In the genomic region with DNA sequence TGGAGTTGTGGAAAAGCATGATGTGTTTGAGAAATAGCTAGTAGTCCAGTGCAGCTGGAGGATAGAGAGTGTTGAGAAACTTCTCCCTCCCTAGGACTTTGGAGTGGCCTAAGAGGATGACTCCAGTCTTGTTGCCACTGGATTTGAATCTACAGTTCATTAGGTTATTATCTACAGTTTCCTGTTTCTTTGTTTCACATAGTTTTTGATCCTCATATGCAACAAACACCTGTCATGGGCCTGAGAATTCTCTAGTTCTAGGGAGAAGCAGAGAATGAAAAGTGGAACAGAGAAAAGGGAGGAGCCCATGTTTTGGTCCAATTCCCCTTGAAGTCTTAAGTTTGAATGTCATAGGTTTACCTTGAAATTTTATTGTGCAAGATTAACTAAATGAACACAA, we compare ENCODE assay signal across 14 cellular contexts.
DNase-seq lines count a peak whose midpoint lies in the region; ATAC-seq lines count a peak whose summit lies in the region.
"Had no signal": no experiment of that assay in that cellular context is flagged by ENCODE, and none has a peak within 500 bp of the region (broad histone marks: within the 10 kb centered on the region; RNA-seq: fewer than 3 reads in every experiment).

No MANE protein-coding gene starts in this region.

- CTCF ChIA-PET in T-cell (lab: Charles Lee): no interaction called here

- ATAC-seq in GM19328 (IDR thresholded peaks at IDR 0.05; ENCODE audit: unreplicated experiment): peak; percentile 86
- peak; percentile 91 for ATAC-seq in HG02623 (IDR thresholded peaks at IDR 0.05; ENCODE audit: unreplicated experiment)
- peak; percentile 91 for ATAC-seq in HG03354 (IDR thresholded peaks at IDR 0.05; ENCODE audit: poor library complexity, severe bottlenecking, unreplicated experiment)
- no peak for ATAC-seq in T-cell (replicated peaks in 1 of 4)
- ATAC-seq: activated CD4-positive, CD25-positive, alpha-beta regulatory T cell treated with anti-CD3 and anti-CD28 coated beads, Interleukin-2, amount 50 U/mL, for 24 hours; right cardiac atrium had no signal

- H3K27me3 Mint-ChIP-seq in T-cell: peaks cover 0 to 5% of the 10 kb centered on the region in 2 donors

- DNase-seq in CD1c-positive myeloid dendritic cell (ENCODE audit: extremely low spot score): peak; percentile 67
- DNase-seq in NOMO-1 treated with DMSO at 0.1 percent for 48 hours (lab: John Stamatoyannopoulos, UW; ENCODE audit: unreplicated experiment): no peak
- no peak for DNase-seq in T-cell
- no peak for DNase-seq in nucleus accumbens (lab: John Stamatoyannopoulos, UW)
- DNase-seq in caudate nucleus (lab: John Stamatoyannopoulos, UW): no peak
- DNase-seq: 8988T, erythroblast, right cardiac atrium, SJCRH30 had no signal

- H3K4me1 Mint-ChIP-seq in T-cell: peaks cover 0 to 2% (median 0%) of the 10 kb centered on the region in 3 donors

- POLR2A ChIA-PET in T-cell (lab: Charles Lee): no interaction called here

- no peaks in the 10 kb centered on the region for H3K36me3 Mint-ChIP-seq in T-cell

- H3K4me3 Mint-ChIP-seq in T-cell: no peak overlapping the region

- peaks cover 0 to 3% (median 0%) of the 10 kb centered on the region in 3 donors for H3K9me3 Mint-ChIP-seq in T-cell

- no peak overlapping the region for H3K27ac ChIP-seq in caudate nucleus (ENCODE audit: low read depth, low read length)
- H3K27ac ChIP-seq: cardiac muscle cell, SJCRH30 had no signal

- H3K27ac Mint-ChIP-seq in T-cell: no peak overlapping the region

Comparison
In these comparisons a context has a peak if more than half of its experiments do, and no peak if none do; other contexts are left out.
1. ATAC-seq: peak in GM19328 (single experiment), HG02623 (single experiment) and HG03354 (single experiment); none in T-cell (0 of 4).